In genomic region chr9:16715404-16715803, GRCh38 we compare ENCODE assay signal across 25 cellular contexts.
A peak's percentile ranks its signal among the peaks of the same experiment; 100 is the strongest.
DNase-seq lines count a peak whose midpoint lies in the region; ATAC-seq and TF ChIP-seq lines count a peak whose summit lies in the region.
"Had no signal": no experiment of that assay in that cellular context is flagged by ENCODE, and none has a peak within 500 bp of the region (broad histone marks: within the 10 kb centered on the region; RNA-seq: fewer than 3 reads in every experiment).

No MANE protein-coding gene starts in this region.

- no peak overlapping the region for H2BK5ac ChIP-seq in mesenchymal stem cell (ENCODE audit: low read depth, low read length, poor library complexity, severe bottlenecking)

- H2AFZ ChIP-seq in mesenchymal stem cell (ENCODE audit: low read depth, low read length), result no peak overlapping the region

- no peak overlapping the region for H3K23ac ChIP-seq in mesenchymal stem cell (ENCODE audit: low read length in 2 of 2)

- ATAC-seq in activated T-helper 17 cell treated with anti-CD3 and anti-CD28 coated beads, Interleukin-2, amount 50 U/mL, for 72 hours (replicated peaks), result no peak
- no peak for ATAC-seq in GM21786 (IDR thresholded peaks at IDR 0.05; ENCODE audit: unreplicated experiment)
- ATAC-seq: left colon, T-cell had no signal

- H3K4me1 Mint-ChIP-seq in activated T-helper 17 cell treated with anti-CD3 and anti-CD28 coated beads, Interleukin-2, amount 50 U/mL, for 72 hours, result no peaks in the 10 kb centered on the region
- peaks cover 3 to 24% of the 10 kb centered on the region in 2 donors for H3K4me1 Mint-ChIP-seq in immature natural killer cell
- H3K4me1 Mint-ChIP-seq: IgD-negative memory B cell, T-cell had no signal

- H3K18ac ChIP-seq in mesenchymal stem cell (ENCODE audit: low read depth in 1 of 2, low read length in 2 of 2), result no peak overlapping the region

- H3K79me1 ChIP-seq in mesenchymal stem cell (replicated peaks; ENCODE audit: low read length, poor library complexity, severe bottlenecking), result peaks cover 14% of the 10 kb centered on the region

- H2BK120ac ChIP-seq in mesenchymal stem cell (ENCODE audit: low read depth, low read length), result no peak overlapping the region

- H3K9me3 ChIP-seq in MG63 (no peaks in the 10 kb centered on the region), mesenchymal stem cell (ENCODE audit: control insufficient read depth, low read length) (no peaks in the 10 kb centered on the region)
- H3K9me3 ChIP-seq: breast epithelium had no signal

- H2AK5ac ChIP-seq in mesenchymal stem cell (ENCODE audit: low read length, severe bottlenecking), result no peak overlapping the region

- 0 out of 2 replicates have a peak, but pooled peaks cover 4% of the 10 kb centered on the region for H3K36me3 ChIP-seq in MG63
- peaks cover 0 to 23% of the 10 kb centered on the region in 2 experiments for H3K36me3 ChIP-seq in mesenchymal stem cell (ENCODE audit: control insufficient read depth in 1 of 2, insufficient read depth in 2 of 2, low read depth in 1 of 2, low read length in 2 of 2)
- H3K36me3 ChIP-seq: breast epithelium had no signal

- H3K14ac ChIP-seq in mesenchymal stem cell (ENCODE audit: low read length in 2 of 2), result no peak overlapping the region

- H3K4me1 ChIP-seq in mesenchymal stem cell (ENCODE audit: control insufficient read depth, insufficient read depth, low read depth, low read length), result peaks cover 5% of the 10 kb centered on the region
- H3K4me1 ChIP-seq: breast epithelium had no signal

- H3K9me3 Mint-ChIP-seq in activated T-helper 17 cell treated with anti-CD3 and anti-CD28 coated beads, Interleukin-2, amount 50 U/mL, for 72 hours, result peaks cover 15% of the 10 kb centered on the region
- H3K9me3 Mint-ChIP-seq in immature natural killer cell, result no peaks in the 10 kb centered on the region
- H3K9me3 Mint-ChIP-seq: activated T-helper 1 cell treated with anti-CD3 and anti-CD28 coated beads, Interleukin-12 subunit alpha, Interleukin-12 subunit beta, Interleukin-2, Interleukin-4 antibody, amounts not matched to agents 30 ng/mL and 10 ng/mL and 1 ng/mL, durations not matched to agents 14 hours and 24 hours and 36 hours; dendritic cell treated with granulocyte-macrophage colony-stimulating factor and Interleukin-4, amounts not matched to agents 40 ng/mL and 50 ng/mL, for 4 days; nephron had no signal

- H3K4me2 ChIP-seq in mesenchymal stem cell (ENCODE audit: low read length, poor library complexity, severe bottlenecking), result no peak overlapping the region

- H3K27me3 Mint-ChIP-seq in activated T-helper 17 cell treated with anti-CD3 and anti-CD28 coated beads, Interleukin-2, amount 50 U/mL, for 72 hours, result no peaks in the 10 kb centered on the region
- peaks cover 0 to 3% (median 0%) of the 10 kb centered on the region in 3 donors for H3K27me3 Mint-ChIP-seq in immature natural killer cell (ENCODE audit: low read depth in 3 of 3)
- H3K27me3 Mint-ChIP-seq: IgD-negative memory B cell, T-cell had no signal

- no peak overlapping the region for H3K27ac Mint-ChIP-seq in activated T-helper 17 cell treated with anti-CD3 and anti-CD28 coated beads, Interleukin-2, amount 50 U/mL, for 72 hours
- H3K27ac Mint-ChIP-seq in immature natural killer cell, result no peak overlapping the region
- H3K27ac Mint-ChIP-seq: activated T-helper 1 cell treated with anti-CD3 and anti-CD28 coated beads, Interleukin-12 subunit alpha, Interleukin-12 subunit beta, Interleukin-2, Interleukin-4 antibody, amounts not matched to agents 30 ng/mL and 10 ng/mL and 1 ng/mL, durations not matched to agents 14 hours and 24 hours and 36 hours; dendritic cell treated with granulocyte-macrophage colony-stimulating factor and Interleukin-4, amounts not matched to agents 40 ng/mL and 50 ng/mL, for 4 days; T-cell had no signal

- no peak overlapping the region for H3K4me3 Mint-ChIP-seq in activated T-helper 17 cell treated with anti-CD3 and anti-CD28 coated beads, Interleukin-2, amount 50 U/mL, for 72 hours
- H3K4me3 Mint-ChIP-seq in immature natural killer cell, result no peak overlapping the region
- H3K4me3 Mint-ChIP-seq: activated T-helper 1 cell treated with anti-CD3 and anti-CD28 coated beads, Interleukin-12 subunit alpha, Interleukin-12 subunit beta, Interleukin-2, Interleukin-4 antibody, amounts not matched to agents 30 ng/mL and 10 ng/mL and 1 ng/mL, durations not matched to agents 14 hours and 24 hours and 36 hours; dendritic cell treated with granulocyte-macrophage colony-stimulating factor and Interleukin-4, amounts not matched to agents 40 ng/mL and 50 ng/mL, for 4 days; IgD-negative memory B cell; nephron; T-cell had no signal

- H4K91ac ChIP-seq in mesenchymal stem cell (ENCODE audit: low read length), result no peak overlapping the region

- H2BK12ac ChIP-seq in mesenchymal stem cell (ENCODE audit: low read length in 2 of 2), result no peak overlapping the region

- H3K9ac ChIP-seq in mesenchymal stem cell (ENCODE audit: low read length), result peak overlapping the region; percentile 39

- peak; percentile 18; the same call in 1 of the 2 replicates for TF ChIP-seq CTCF in AG10803 (conservative IDR thresholded peaks at IDR 0.05; ENCODE audit: low read length)

- no peak overlapping the region for H3K4ac ChIP-seq in mesenchymal stem cell (ENCODE audit: low read depth in 1 of 2, low read length in 2 of 2)

- no peak overlapping the region for H3K4me3 ChIP-seq in AG10803 (ENCODE audit: low read length)
- no peak overlapping the region for H3K4me3 ChIP-seq in MG63
- H3K4me3 ChIP-seq in mesenchymal stem cell (ENCODE audit: insufficient read depth in 1 of 2, low read depth in 1 of 2, low read length in 2 of 2), result no peak overlapping the region
- H3K4me3 ChIP-seq: breast epithelium had no signal

- no peak overlapping the region for H2BK15ac ChIP-seq in mesenchymal stem cell (ENCODE audit: low read depth, poor library complexity, severe bottlenecking)

- no peak overlapping the region for H4K8ac ChIP-seq in mesenchymal stem cell (ENCODE audit: low read length)

- no peak overlapping the region for H3K27ac ChIP-seq in mesenchymal stem cell (ENCODE audit: low read length, poor library complexity, severe bottlenecking)
- H3K27ac ChIP-seq: breast epithelium, epithelial cell of prostate, HL-60 had no signal

- H3K36me3 Mint-ChIP-seq in activated T-helper 17 cell treated with anti-CD3 and anti-CD28 coated beads, Interleukin-2, amount 50 U/mL, for 72 hours (ENCODE audit: low read depth), result no peaks in the 10 kb centered on the region
- H3K36me3 Mint-ChIP-seq in immature natural killer cell, result peaks cover 4 to 13% (median 6%) of the 10 kb centered on the region in 3 donors
- H3K36me3 Mint-ChIP-seq: IgD-negative memory B cell, T-cell had no signal

- DNase-seq in AG10803 (ENCODE audit: low read depth) (peak; percentile 93), MG63 (peak; percentile 55), dedifferentiated amniotic fluid mesenchymal stem cell (ENCODE audit: extremely low spot score) (peak; percentile 17), mesenchymal stem cell (no peak), immature natural killer cell (no peak)
- DNase-seq in effector CD8-positive, alpha-beta T cell (lab: John Stamatoyannopoulos, UW), result no peak
- DNase-seq: activated CD4-positive, alpha-beta T cell treated with anti-CD3 and anti-CD28 coated beads for 4 hours; DND-41; left colon; MM.1S; NCI-H1694; NCI-H2171 treated with DMSO at 0.1 percent for 48 hours; NCI-H526 treated with DMSO at 0.1 percent for 48 hours; small intestine; stimulated activated naive CD4-positive, alpha-beta T cell; T-cell had no signal

- 50% methylated on average over 2 of the region's 2 CpGs for WGBS in mesenchymal stem cell

- H3K27me3 ChIP-seq in MG63, result no peaks in the 10 kb centered on the region
- no peaks in the 10 kb centered on the region for H3K27me3 ChIP-seq in mesenchymal stem cell (ENCODE audit: control insufficient read depth in 1 of 2, insufficient read depth in 1 of 2, low read length in 2 of 2)

Comparison
In these comparisons a context has a peak if more than half of its experiments do, and no peak if none do; other contexts are left out.
1. DNase-seq: peak in AG10803 (single experiment), MG63 (single experiment) and dedifferentiated amniotic fluid mesenchymal stem cell (single experiment); none in mesenchymal stem cell (single experiment), immature natural killer cell (0 of 3) and effector CD8-positive, alpha-beta T cell (single experiment).